Comparison of ENCODE assay signal across 9 cellular contexts in genomic region chr17:7634384-7634783, GRCh38. TPM values are rescaled to one million over a fixed set of nuclear protein-coding genes. Genes with fewer than 3 reads are reported as not detected.
A peak's percentile ranks its signal among the peaks of the same experiment; 100 is the strongest.
DNase-seq lines count a peak whose midpoint lies in the region; ATAC-seq and TF ChIP-seq lines count a peak whose summit lies in the region.
"Had no signal": no experiment of that assay in that cellular context is flagged by ENCODE, and none has a peak within 500 bp of the region (broad histone marks: within the 10 kb centered on the region; RNA-seq: fewer than 3 reads in every experiment).

No MANE protein-coding gene starts in this region.

- H3K27ac ChIP-seq in RWPE1: no peak overlapping the region
- no peak overlapping the region for H3K27ac ChIP-seq in foreskin keratinocyte

- no peaks in the 10 kb centered on the region for H3K9me3 Mint-ChIP-seq in stimulated activated naive B cell treated with anti-CD40 and anti-IgM and Interleukin-4, amounts not matched to agents 10 μg/mL and 1 μg/mL and 100 μg/mL, for 72 hours
- H3K9me3 Mint-ChIP-seq: activated naive CD4-positive, alpha-beta T cell treated with anti-CD3 and anti-CD28 coated beads, Interleukin-2, amount 50 U/mL, for 24 hours had no signal

- H3K27me3 ChIP-seq in foreskin keratinocyte: no peaks in the 10 kb centered on the region

- peaks cover 3 to 6% of the 10 kb centered on the region in 2 donors for H3K27me3 Mint-ChIP-seq in stimulated activated naive B cell treated with anti-CD40 and anti-IgM and Interleukin-4, amounts not matched to agents 10 μg/mL and 1 μg/mL and 100 μg/mL, for 72 hours
- H3K27me3 Mint-ChIP-seq: activated naive CD4-positive, alpha-beta T cell treated with anti-CD3 and anti-CD28 coated beads, Interleukin-2, amount 50 U/mL, for 24 hours had no signal

- POLR2A ChIA-PET in RWPE1 (lab: Yijun Ruan, JAX; ENCODE audit: low non-redundant PET): no interaction called here

- H3K4me3 ChIP-seq in GM12865 (ENCODE audit: low read depth, low read length): no peak overlapping the region

- TF ChIP-seq CTCF in GM12865 (IDR thresholded peaks at IDR 0.05; ENCODE audit: insufficient read depth, low read depth, low read length, missing control alignments) (peak; percentile 31), RWPE1 (conservative IDR thresholded peaks at IDR 0.05; ENCODE audit: low read depth) (no peak), foreskin keratinocyte (conservative IDR thresholded peaks at IDR 0.05) (peak; percentile 52)

- CTCF ChIA-PET in RWPE1 (lab: Yijun Ruan, JAX): interaction anchor here (0.7 to 1.6 kb wide), 2 partner anchors 14 to 53 kb away, joined by 5 to 8 read pairs; partner anchors contain the start of gene TP53

- DNase-seq in 8988T (peak; percentile 66), GM12865 (ENCODE audit: low read depth) (no peak), RWPE1 (ENCODE audit: low spot score) (peak; percentile 25), foreskin keratinocyte (no peak), superior temporal gyrus (ENCODE audit: extremely low spot score) (peak; percentile 52), OCI-M2 (lab: John Stamatoyannopoulos, UW; ENCODE audit: unreplicated experiment) (no peak)
- DNase-seq in stimulated activated naive B cell treated with anti-CD40 and anti-IgM and Interleukin-4, amounts not matched to agents 10 μg/mL and 1 μg/mL and 100 μg/mL, for 72 hours: no peak

- H3K36me3 Mint-ChIP-seq in stimulated activated naive B cell treated with anti-CD40 and anti-IgM and Interleukin-4, amounts not matched to agents 10 μg/mL and 1 μg/mL and 100 μg/mL, for 72 hours: no peaks in the 10 kb centered on the region
- H3K36me3 Mint-ChIP-seq: activated naive CD4-positive, alpha-beta T cell treated with anti-CD3 and anti-CD28 coated beads, Interleukin-2, amount 50 U/mL, for 24 hours had no signal

- H3K4me1 ChIP-seq in foreskin keratinocyte: no peaks in the 10 kb centered on the region

- H3K27ac Mint-ChIP-seq in stimulated activated naive B cell treated with anti-CD40 and anti-IgM and Interleukin-4, amounts not matched to agents 10 μg/mL and 1 μg/mL and 100 μg/mL, for 72 hours: no peak overlapping the region

- H3K4me3 Mint-ChIP-seq in stimulated activated naive B cell treated with anti-CD40 and anti-IgM and Interleukin-4, amounts not matched to agents 10 μg/mL and 1 μg/mL and 100 μg/mL, for 72 hours: no peak overlapping the region
- H3K4me3 Mint-ChIP-seq: activated naive CD4-positive, alpha-beta T cell treated with anti-CD3 and anti-CD28 coated beads, Interleukin-2, amount 50 U/mL, for 24 hours had no signal

- ATAC-seq in foreskin keratinocyte: no peak
- ATAC-seq in esophagus mucosa: no peak
- no peak for ATAC-seq in stimulated activated naive B cell treated with anti-CD40 and anti-IgM and Interleukin-4, amounts not matched to agents 10 μg/mL and 1 μg/mL and 100 μg/mL, for 72 hours (replicated peaks)

- H3K4me1 Mint-ChIP-seq in stimulated activated naive B cell treated with anti-CD40 and anti-IgM and Interleukin-4, amounts not matched to agents 10 μg/mL and 1 μg/mL and 100 μg/mL, for 72 hours: no peaks in the 10 kb centered on the region
- H3K4me1 Mint-ChIP-seq: activated naive CD4-positive, alpha-beta T cell treated with anti-CD3 and anti-CD28 coated beads, Interleukin-2, amount 50 U/mL, for 24 hours had no signal

RNA-seq across cellular contexts. Expression of gene SHBG, which starts 4.4 kb away (rescaled TPM):
- total RNA-seq in foreskin keratinocyte (not detected in 2 replicates), esophagus mucosa (0.48 TPM)
- polyA plus RNA-seq in foreskin keratinocyte: 0.19 and 0.32 TPM in 2 replicates

RNA-seq across cellular contexts. Expression of gene SAT2, which starts 6.8 kb away (rescaled TPM):
- total RNA-seq in foreskin keratinocyte: 33.4 and 36.2 TPM in 2 replicates
- 53.4 and 60.3 TPM in 2 replicates for polyA plus RNA-seq in foreskin keratinocyte
- 35.7 TPM for total RNA-seq in esophagus mucosa

RNA-seq across cellular contexts. Expression of gene ATP1B2, which starts 16.3 kb away (rescaled TPM):
- total RNA-seq in foreskin keratinocyte (not detected in 2 replicates), esophagus mucosa (0.36 TPM)
- not detected in 2 replicates for polyA plus RNA-seq in foreskin keratinocyte

RNA-seq across cellular contexts. Expression of gene FXR2, which starts 19.7 kb away (rescaled TPM):
- total RNA-seq in foreskin keratinocyte (44.8 and 46.8 TPM in 2 replicates), esophagus mucosa (17.0 TPM)
- 37.0 and 39.4 TPM in 2 replicates for polyA plus RNA-seq in foreskin keratinocyte

RNA-seq across cellular contexts. Expression of gene SOX15, which starts 44.5 kb away (rescaled TPM):
- 176 and 179 TPM in 2 replicates for total RNA-seq in foreskin keratinocyte
- polyA plus RNA-seq in foreskin keratinocyte: 263 and 273 TPM in 2 replicates
- total RNA-seq in esophagus mucosa: 74.0 TPM

Comparison
In these comparisons a context has a peak if more than half of its experiments do, and no peak if none do; other contexts are left out.
1. DNase-seq: peak in 8988T (single experiment), RWPE1 (single experiment) and superior temporal gyrus (single experiment); none in GM12865 (single experiment), foreskin keratinocyte (0 of 2), OCI-M2 (single experiment) and stimulated activated naive B cell treated with anti-CD40 and anti-IgM and Interleukin-4, amounts not matched to agents 10 μg/mL and 1 μg/mL and 100 μg/mL, for 72 hours (single experiment).